ENCODE assay signal across 11 cellular contexts in genomic region chr11:91981995-91982394, GRCh38.
DNase-seq lines count a peak whose midpoint lies in the region; ATAC-seq and TF ChIP-seq lines count a peak whose summit lies in the region.
"Had no signal": no experiment of that assay in that cellular context is flagged by ENCODE, and none has a peak within 500 bp of the region (broad histone marks: within the 10 kb centered on the region; RNA-seq: fewer than 3 reads in every experiment).

No MANE protein-coding gene starts in this region.

- H3K27ac ChIP-seq in lung (ENCODE audit: low read depth in 1 of 2, low read length in 1 of 2) (peak overlapping the region in 1 of 2 donors; percentile 2), upper lobe of right lung (no peak overlapping the region)
- H3K27ac ChIP-seq: HL-60 had no signal

- H3K9me3 Mint-ChIP-seq in nephron progenitor cell: no peaks in the 10 kb centered on the region

- H3K4me1 Mint-ChIP-seq in nephron progenitor cell: peaks cover 23% of the 10 kb centered on the region

- intact Hi-C loops in upper lobe of right lung (cut with DNase I): no loop called here

- H3K36me3 ChIP-seq in lung (ENCODE audit: control insufficient read depth in 2 of 2, insufficient read depth in 2 of 2, low read length in 2 of 2): no peaks in the 10 kb centered on the region
- no peaks in the 10 kb centered on the region for H3K36me3 ChIP-seq in upper lobe of right lung

- peaks cover 0 to 2% of the 10 kb centered on the region in 2 donors for H3K4me1 ChIP-seq in lung (ENCODE audit: control insufficient read depth in 2 of 2, insufficient read depth in 2 of 2, low read length in 2 of 2)
- no peaks in the 10 kb centered on the region for H3K4me1 ChIP-seq in upper lobe of right lung

- 33 to 43% methylated on average over 1 of the region's 1 CpG for WGBS in lung, 2 donors

- DNase-seq in HT1080 (ENCODE audit: low read depth) (peak; percentile 90), choroid plexus epithelial cell (ENCODE audit: low read depth) (peak; percentile 66), lung (ENCODE audit: low spot score) (peak; percentile 44), upper lobe of right lung (no peak), nephron progenitor cell (no peak)
- DNase-seq: kidney; NCI-H2029 treated with DMSO at 0.1 percent for 48 hours; stimulated activated CD4-positive, alpha-beta T cell treated with anti-CD3 and anti-CD28 coated beads, Interleukin-4, amount 100 ng/mL, for 24 hours had no signal

- H3K9me3 ChIP-seq in lung (ENCODE audit: control insufficient read depth in 2 of 2, insufficient read depth in 1 of 2, low read length in 1 of 2) (peaks cover 0 to 3% of the 10 kb centered on the region in 2 donors), upper lobe of right lung (no peaks in the 10 kb centered on the region)

- no peaks in the 10 kb centered on the region for H3K36me3 Mint-ChIP-seq in nephron progenitor cell (ENCODE audit: low read depth)

- no peak overlapping the region for H3K27ac Mint-ChIP-seq in nephron progenitor cell

- TF ChIP-seq CTCF in choroid plexus epithelial cell (conservative IDR thresholded peaks at IDR 0.05; ENCODE audit: low read depth, low read length) (no peak), lung (IDR thresholded peaks at IDR 0.05; ENCODE audit: control extremely low read depth, extremely low read depth) (no peak), upper lobe of right lung (IDR thresholded peaks at IDR 0.05) (no peak), nephron progenitor cell (IDR thresholded peaks at IDR 0.05) (no peak)

- H3K27me3 ChIP-seq in lung (ENCODE audit: control insufficient read depth, insufficient read depth): no peaks in the 10 kb centered on the region
- no peaks in the 10 kb centered on the region for H3K27me3 ChIP-seq in upper lobe of right lung

- ATAC-seq in lung (ENCODE audit: insufficient read depth, low FRiP score): peak; percentile 41
- ATAC-seq in upper lobe of right lung: peak; percentile 48
- ATAC-seq in HG03469 (IDR thresholded peaks at IDR 0.05; ENCODE audit: unreplicated experiment): no peak
- ATAC-seq in GM18873 (IDR thresholded peaks at IDR 0.05; ENCODE audit: low FRiP score, unreplicated experiment): no peak

- H3K4me3 Mint-ChIP-seq in nephron progenitor cell: no peak overlapping the region

- H3K4me3 ChIP-seq in choroid plexus epithelial cell (ENCODE audit: low read depth, low read length) (no peak overlapping the region), lung (no peak overlapping the region), upper lobe of right lung (no peak overlapping the region)

- peaks cover 8% of the 10 kb centered on the region for H3K27me3 Mint-ChIP-seq in nephron progenitor cell (ENCODE audit: low read depth, poor library complexity)

Comparison
In these comparisons a context has a peak if more than half of its experiments do, and no peak if none do; other contexts are left out.
1. DNase-seq: peak in HT1080 (single experiment), choroid plexus epithelial cell (single experiment) and lung (single experiment); none in upper lobe of right lung (single experiment) and nephron progenitor cell (single experiment).
2. ATAC-seq: peak in lung (single experiment) and upper lobe of right lung (single experiment); none in HG03469 (single experiment) and GM18873 (single experiment).